Comparison of ENCODE assay signal across 1 cellular context in genomic region chr14:100900837-100901390, GRCh38.
TF ChIP-seq lines count a peak whose summit lies in the region.

No MANE protein-coding gene starts in this region.

TF ChIP-seq in HepG2, 621 proteins besides CTCF, POLR2A, EP300 and RAD21 (continued from another document and continues in another):
- TF ChIP-seq MAX (IDR thresholded peaks at IDR 0.05) (0 out of 2 replicates have a peak, but pooled peaks have one; percentile 21), ATF1 (CRISPR knock-in tag; IDR thresholded peaks at IDR 0.05) (no peak), SP2 (CRISPR knock-in tag; IDR thresholded peaks at IDR 0.05) (no peak), KAT7 (CRISPR knock-in tag; IDR thresholded peaks at IDR 0.05; ENCODE audit: borderline replicate concordance) (no peak), ZKSCAN8 (CRISPR knock-in tag; IDR thresholded peaks at IDR 0.05; ENCODE audit: borderline replicate concordance) (peak; percentile 5; the same call in 1 of the 2 replicates), ZNF672 (CRISPR knock-in tag; IDR thresholded peaks at IDR 0.05) (no peak), ZNF770 (CRISPR knock-in tag; IDR thresholded peaks at IDR 0.05) (no peak), CHD2 (IDR thresholded peaks at IDR 0.05; ENCODE audit: low read depth, low read length) (no peak), THAP8 (CRISPR knock-in tag; IDR thresholded peaks at IDR 0.05; ENCODE audit: borderline replicate concordance) (no peak), TGIF2 (CRISPR knock-in tag; IDR thresholded peaks at IDR 0.05) (no peak; the same call in 1 of the 2 replicates), ZNF331 (CRISPR knock-in tag; IDR thresholded peaks at IDR 0.05) (peak; percentile 44; the same call in 1 of the 2 replicates), ZSCAN25 (CRISPR knock-in tag; IDR thresholded peaks at IDR 0.05) (no peak), KAT8 (CRISPR knock-in tag; IDR thresholded peaks at IDR 0.05) (no peak), EEA1 (CRISPR knock-in tag; IDR thresholded peaks at IDR 0.05; ENCODE audit: borderline replicate concordance) (no peak), ZBTB7A (CRISPR knock-in tag; IDR thresholded peaks at IDR 0.05) (peak; percentile 80; the same call in 1 of the 2 replicates), PAWR (CRISPR knock-in tag; IDR thresholded peaks at IDR 0.05; ENCODE audit: borderline replicate concordance) (no peak), BORCS8-MEF2B (CRISPR knock-in tag; IDR thresholded peaks at IDR 0.05) (no peak; the same call in 1 of the 2 replicates), TOPORS (CRISPR knock-in tag; IDR thresholded peaks at IDR 0.05) (no peak), ATF7-NPFF (CRISPR knock-in tag; IDR thresholded peaks at IDR 0.05; ENCODE audit: low read depth) (no peak), ZNF792 (CRISPR knock-in tag; IDR thresholded peaks at IDR 0.05) (0 out of 2 replicates have a peak, but pooled peaks have one; percentile 26), ZNF598 (CRISPR knock-in tag; IDR thresholded peaks at IDR 0.05; ENCODE audit: borderline replicate concordance) (no peak), MEIS1 (CRISPR knock-in tag; IDR thresholded peaks at IDR 0.05; ENCODE audit: borderline replicate concordance) (peak; percentile 31; the same call in 1 of the 2 replicates), GMEB1 (CRISPR knock-in tag; IDR thresholded peaks at IDR 0.05; ENCODE audit: borderline replicate concordance) (no peak), ZNF784 (CRISPR knock-in tag; IDR thresholded peaks at IDR 0.05; ENCODE audit: borderline replicate concordance) (no peak), TFE3 (CRISPR knock-in tag; IDR thresholded peaks at IDR 0.05) (no peak), CEBPB (IDR thresholded peaks at IDR 0.05; ENCODE audit: borderline replicate concordance, low read depth, low read length) (no peak), RFX1 (IDR thresholded peaks at IDR 0.05) (no peak), ZNF7 (CRISPR knock-in tag; IDR thresholded peaks at IDR 0.05) (no peak), HNF1B (CRISPR knock-in tag; IDR thresholded peaks at IDR 0.05) (0 out of 2 replicates have a peak, but pooled peaks have one; percentile 40), PLRG1 (conservative IDR thresholded peaks at IDR 0.05) (no peak), ZNF33A (CRISPR knock-in tag; IDR thresholded peaks at IDR 0.05; ENCODE audit: borderline replicate concordance) (no peak), ZNF280B (CRISPR knock-in tag; IDR thresholded peaks at IDR 0.05; ENCODE audit: borderline replicate concordance) (no peak; the same call in 1 of the 2 replicates), CSRNP2 (CRISPR knock-in tag; conservative IDR thresholded peaks at IDR 0.05; ENCODE audit: low read depth) (no peak), AGO1 (IDR thresholded peaks at IDR 0.05; ENCODE audit: low read depth, low read length, poor library complexity, severe bottlenecking) (peak; percentile 33), CENPT (CRISPR knock-in tag; IDR thresholded peaks at IDR 0.05; ENCODE audit: low read depth) (no peak), TAF1 (CRISPR knock-in tag; IDR thresholded peaks at IDR 0.05) (no peak), GABPB1 (CRISPR knock-in tag; IDR thresholded peaks at IDR 0.05) (peak; percentile 31; the same call in 1 of the 2 replicates), ZNF124 (CRISPR knock-in tag; IDR thresholded peaks at IDR 0.05) (no peak; the same call in 1 of the 2 replicates), ZNF432 (CRISPR knock-in tag; IDR thresholded peaks at IDR 0.05; ENCODE audit: borderline replicate concordance) (no peak), NFAT5 (CRISPR knock-in tag; IDR thresholded peaks at IDR 0.05) (no peak), ISX (CRISPR knock-in tag; conservative IDR thresholded peaks at IDR 0.05) (no peak), ZNF710 (CRISPR knock-in tag; IDR thresholded peaks at IDR 0.05; ENCODE audit: borderline replicate concordance) (no peak), ZFP36L2 (CRISPR knock-in tag; IDR thresholded peaks at IDR 0.05) (no peak)
